Comparison of ENCODE assay signal across 22 cellular contexts in genomic region chr3:67001086-67001861, GRCh38. TPM values are rescaled to one million over a fixed set of nuclear protein-coding genes. Genes with fewer than 3 reads are reported as not detected.
A peak's percentile ranks its signal among the peaks of the same experiment; 100 is the strongest.
DNase-seq lines count a peak whose midpoint lies in the region; ATAC-seq, FAIRE-seq and TF ChIP-seq lines count a peak whose summit lies in the region.
"Had no signal": no experiment of that assay in that cellular context is flagged by ENCODE, and none has a peak within 500 bp of the region (broad histone marks: within the 10 kb centered on the region; RNA-seq: fewer than 3 reads in every experiment).

No MANE protein-coding gene starts in this region.

- CTCF ChIA-PET in activated CD8-positive, alpha-beta memory T cell treated with anti-CD3 and anti-CD28 coated beads, Interleukin-2, amount 10 ng/mL, durations not matched to agents 7 days and 5 days (lab: Charles Lee) = no interaction called here

- peaks cover 51% of the 10 kb centered on the region for H3K4me1 Mint-ChIP-seq in activated CD8-positive, alpha-beta memory T cell treated with anti-CD3 and anti-CD28 coated beads, Interleukin-2, amount 10 ng/mL, durations not matched to agents 7 days and 5 days
- H3K4me1 Mint-ChIP-seq in IgD-negative memory B cell (peaks cover 51 to 58% (median 55%) of the 10 kb centered on the region in 3 donors), neural progenitor cell (peaks cover 14% of the 10 kb centered on the region)
- peaks cover 38% of the 10 kb centered on the region for H3K4me1 Mint-ChIP-seq in activated T-helper 17 cell treated with anti-CD3 and anti-CD28 coated beads, Interleukin-2, amount 50 U/mL, for 72 hours

- H3K4me1 ChIP-seq in spleen = peaks cover 8 to 86% (median 34%) of the 10 kb centered on the region in 6 donors
- no peaks in the 10 kb centered on the region for H3K4me1 ChIP-seq in neural progenitor cell
- H3K4me1 ChIP-seq: colonic mucosa had no signal

- H3K4me3 ChIP-seq in spleen (peak overlapping the region in 1 of 8 donors; percentile 29), neural progenitor cell (no peak overlapping the region)
- H3K4me3 ChIP-seq: colonic mucosa had no signal

- H3K9me3 Mint-ChIP-seq in activated CD8-positive, alpha-beta memory T cell treated with anti-CD3 and anti-CD28 coated beads, Interleukin-2, amount 10 ng/mL, durations not matched to agents 7 days and 5 days (ENCODE audit: low read depth) = no peaks in the 10 kb centered on the region
- H3K9me3 Mint-ChIP-seq in IgD-negative memory B cell (no peaks in the 10 kb centered on the region), neural progenitor cell (no peaks in the 10 kb centered on the region)
- no peaks in the 10 kb centered on the region for H3K9me3 Mint-ChIP-seq in activated T-helper 17 cell treated with anti-CD3 and anti-CD28 coated beads, Interleukin-2, amount 50 U/mL, for 72 hours
- H3K9me3 Mint-ChIP-seq: CD8-positive, alpha-beta T cell; natural killer cell treated with Interleukin-12 subunit alpha and Interleukin-12 subunit beta and Interleukin-15 and Interleukin-18, amount 100 ng/mL, for 72 hours; type B pancreatic cell had no signal

- H3K4me3 Mint-ChIP-seq in activated CD8-positive, alpha-beta memory T cell treated with anti-CD3 and anti-CD28 coated beads, Interleukin-2, amount 10 ng/mL, durations not matched to agents 7 days and 5 days = peak overlapping the region; percentile 41
- H3K4me3 Mint-ChIP-seq in IgD-negative memory B cell (peak overlapping the region; percentile 76 to 90 (median 88)), neural progenitor cell (no peak overlapping the region)
- peak overlapping the region; percentile 90 for H3K4me3 Mint-ChIP-seq in activated T-helper 17 cell treated with anti-CD3 and anti-CD28 coated beads, Interleukin-2, amount 50 U/mL, for 72 hours
- H3K4me3 Mint-ChIP-seq: CD8-positive, alpha-beta T cell; natural killer cell treated with Interleukin-12 subunit alpha and Interleukin-12 subunit beta and Interleukin-15 and Interleukin-18, amount 100 ng/mL, for 72 hours had no signal

- H3K27ac ChIP-seq in spleen = peak overlapping the region; percentile 15 to 94 (median 92)
- H3K27ac ChIP-seq in neural progenitor cell = no peak overlapping the region
- H3K27ac ChIP-seq: colonic mucosa had no signal

- TF ChIP-seq CTCF in spleen (IDR thresholded peaks at IDR 0.05 in 8 of 11, conservative IDR thresholded peaks at IDR 0.05 in 3 of 11) = no peak
- TF ChIP-seq CTCF in neural progenitor cell (IDR thresholded peaks at IDR 0.05) = no peak

- H3K27me3 Mint-ChIP-seq in activated CD8-positive, alpha-beta memory T cell treated with anti-CD3 and anti-CD28 coated beads, Interleukin-2, amount 10 ng/mL, durations not matched to agents 7 days and 5 days = peaks cover 7% of the 10 kb centered on the region
- H3K27me3 Mint-ChIP-seq in IgD-negative memory B cell (no peaks in the 10 kb centered on the region), neural progenitor cell (ENCODE audit: insufficient read depth, low read depth) (peaks cover 4% of the 10 kb centered on the region)
- H3K27me3 Mint-ChIP-seq in activated T-helper 17 cell treated with anti-CD3 and anti-CD28 coated beads, Interleukin-2, amount 50 U/mL, for 72 hours = no peaks in the 10 kb centered on the region
- H3K27me3 Mint-ChIP-seq: natural killer cell treated with Interleukin-12 subunit alpha and Interleukin-12 subunit beta and Interleukin-15 and Interleukin-18, amount 100 ng/mL, for 72 hours had no signal

- H3K79me2 ChIP-seq in neural progenitor cell (ENCODE audit: low read depth) = peaks cover 5% of the 10 kb centered on the region

- no peak for TF ChIP-seq POLR2A in spleen (IDR thresholded peaks at IDR 0.05)
- no peak for TF ChIP-seq POLR2A in H54 (IDR thresholded peaks at IDR 0.05; ENCODE audit: low read depth, low read length)

- no peak for FAIRE-seq in H54 (lab: Jason Lieb, UNC)
- FAIRE-seq: endothelial cell of umbilical vein had no signal

- no peak for ATAC-seq in activated CD8-positive, alpha-beta memory T cell treated with anti-CD3 and anti-CD28 coated beads, Interleukin-2, amount 10 ng/mL, durations not matched to agents 7 days and 5 days
- ATAC-seq in activated T-helper 17 cell treated with anti-CD3 and anti-CD28 coated beads, Interleukin-2, amount 50 U/mL, for 72 hours (replicated peaks) = peak; percentile 9
- ATAC-seq: CD8-positive, alpha-beta T cell; natural killer cell treated with Interleukin-12 subunit alpha and Interleukin-12 subunit beta and Interleukin-15 and Interleukin-18, amount 100 ng/mL, for 72 hours had no signal

- peaks cover 0 to 4% (median 0%) of the 10 kb centered on the region in 7 donors for H3K27me3 ChIP-seq in spleen (replicated peaks in 1 of 7)
- H3K27me3 ChIP-seq in neural progenitor cell = peaks cover 13% of the 10 kb centered on the region
- H3K27me3 ChIP-seq: colonic mucosa had no signal

- 64 to 76% (median 70%) methylated on average over 8 of the region's 8 CpGs for WGBS in spleen, 5 donors

- H3K36me3 ChIP-seq in spleen (peaks cover 0 to 39% (median 13%) of the 10 kb centered on the region in 6 donors), neural progenitor cell (no peaks in the 10 kb centered on the region)
- H3K36me3 ChIP-seq: colonic mucosa had no signal

- H3K9me3 ChIP-seq in spleen (no peaks in the 10 kb centered on the region), neural progenitor cell (ENCODE audit: low read depth) (no peaks in the 10 kb centered on the region)
- H3K9me3 ChIP-seq: colonic mucosa had no signal

- no peaks in the 10 kb centered on the region for H3F3A ChIP-seq in neural progenitor cell (ENCODE audit: low read depth)

- no peaks in the 10 kb centered on the region for H4K20me1 ChIP-seq in neural progenitor cell (ENCODE audit: low read depth)

- intact Hi-C loops in spleen (cut with DNase I; ENCODE audit: low total_unique reads) = no loop called here

- H3K4me2 ChIP-seq in neural progenitor cell = no peak overlapping the region

- H2AFZ ChIP-seq in neural progenitor cell (replicated peaks) = no peak overlapping the region

- peaks cover 41% of the 10 kb centered on the region for H3K36me3 Mint-ChIP-seq in activated CD8-positive, alpha-beta memory T cell treated with anti-CD3 and anti-CD28 coated beads, Interleukin-2, amount 10 ng/mL, durations not matched to agents 7 days and 5 days
- H3K36me3 Mint-ChIP-seq in IgD-negative memory B cell (peaks cover 15% of the 10 kb centered on the region), neural progenitor cell (peaks cover 8% of the 10 kb centered on the region)
- H3K36me3 Mint-ChIP-seq in activated T-helper 17 cell treated with anti-CD3 and anti-CD28 coated beads, Interleukin-2, amount 50 U/mL, for 72 hours (ENCODE audit: low read depth) = peaks cover 58% of the 10 kb centered on the region

- no peak overlapping the region for H3K9ac ChIP-seq in neural progenitor cell

- peak overlapping the region; percentile 72 for H3K27ac Mint-ChIP-seq in activated CD8-positive, alpha-beta memory T cell treated with anti-CD3 and anti-CD28 coated beads, Interleukin-2, amount 10 ng/mL, durations not matched to agents 7 days and 5 days
- H3K27ac Mint-ChIP-seq in IgD-negative memory B cell (peak overlapping the region; percentile 93 to 96 (median 96)), neural progenitor cell (no peak overlapping the region)
- H3K27ac Mint-ChIP-seq in activated T-helper 17 cell treated with anti-CD3 and anti-CD28 coated beads, Interleukin-2, amount 50 U/mL, for 72 hours = peak overlapping the region; percentile 97
- H3K27ac Mint-ChIP-seq: CD8-positive, alpha-beta T cell; natural killer cell treated with Interleukin-12 subunit alpha and Interleukin-12 subunit beta and Interleukin-15 and Interleukin-18, amount 100 ng/mL, for 72 hours; type B pancreatic cell had no signal

- DNase-seq in activated CD8-positive, alpha-beta memory T cell treated with anti-CD3 and anti-CD28 coated beads, Interleukin-2, amount 10 ng/mL, durations not matched to agents 7 days and 5 days = no peak
- no peak for DNase-seq in activated CD8-positive, alpha-beta memory T cell treated with anti-CD3 and anti-CD28 coated beads for 24 hours
- DNase-seq in spleen (no peak), neural progenitor cell (ENCODE audit: low spot score) (no peak), H54 (ENCODE audit: insufficient read length, low spot score) (no peak), COR-L47 (lab: John Stamatoyannopoulos, UW) (no peak)
- DNase-seq: activated CD4-positive, alpha-beta T cell treated with anti-CD3 and anti-CD28 coated beads for 4 hours; CD8-positive, alpha-beta T cell; colonic mucosa; EL; foreskin fibroblast; hypothalamus; kidney glomerular epithelial cell; mesendoderm; NCI-H2029 treated with DMSO at 0.1 percent for 48 hours; NCI-H510A treated with DMSO at 0.1 percent for 48 hours; Right ventricle myocardium superior had no signal

RNA-seq across cellular contexts. Expression of gene KBTBD8, which starts 3.2 kb away (rescaled TPM):
- total RNA-seq in activated CD8-positive, alpha-beta memory T cell treated with anti-CD3 and anti-CD28 coated beads, Interleukin-2, amount 10 ng/mL, durations not matched to agents 7 days and 5 days = 10 to 100 TPM; 10.4 to 19.2 TPM
- polyA plus RNA-seq in IgD-negative memory B cell = 10.5 TPM
- 10 to 100 TPM in 1 of 2 donors, 1 to 10 TPM in 1; 9.8 to 13.1 TPM for total RNA-seq in activated T-helper 17 cell treated with anti-CD3 and anti-CD28 coated beads, Interleukin-2, amount 50 U/mL, for 72 hours
- 10 to 100 TPM; 11.9 to 31.9 (median 14.5) TPM for total RNA-seq in spleen
- polyA plus RNA-seq in spleen = 10 to 100 TPM in 2 of 3 donors, 1 to 10 TPM in 1; 9.8 to 10.5 (median 10.2) TPM
- 5.6 and 8.3 TPM in 2 replicates for total RNA-seq in neural progenitor cell (ENCODE audit: low replicate concordance)
